In the genomic region with DNA sequence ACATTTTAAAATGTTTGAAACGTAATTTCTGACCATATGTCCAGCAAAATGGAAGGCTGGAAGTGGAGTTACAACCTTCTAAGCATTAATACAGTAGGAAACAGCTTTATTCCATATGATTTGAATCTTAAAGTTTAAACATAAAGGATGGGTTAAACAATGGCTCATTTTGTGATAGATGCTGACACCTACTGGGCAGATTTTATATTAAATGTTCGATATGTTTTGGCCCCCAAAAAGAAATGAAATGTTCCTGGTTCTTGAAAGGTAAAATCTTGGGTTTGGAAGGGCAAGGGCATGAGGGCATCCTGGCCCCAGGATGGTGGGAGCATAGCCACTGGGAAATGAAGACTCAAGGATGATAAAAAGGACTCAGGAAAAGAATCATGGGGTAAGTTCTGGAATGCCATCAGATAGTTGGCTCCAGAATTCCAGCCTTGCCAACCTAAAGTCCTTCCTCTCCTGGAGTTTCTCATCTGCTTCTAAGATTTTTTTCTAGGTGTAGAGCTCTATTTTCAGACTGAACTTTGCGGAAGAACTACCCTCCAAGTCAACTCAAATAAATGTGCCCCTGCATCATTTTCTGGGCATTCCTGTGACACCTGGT, we compare ENCODE assay signal across 9 cellular contexts. TPM values are rescaled to one million over a fixed set of nuclear protein-coding genes. Genes with fewer than 3 reads are reported as not detected.
DNase-seq lines count a peak whose midpoint lies in the region; ATAC-seq and TF ChIP-seq lines count a peak whose summit lies in the region.
"Had no signal": no experiment of that assay in that cellular context is flagged by ENCODE, and none has a peak within 500 bp of the region (broad histone marks: within the 10 kb centered on the region; RNA-seq: fewer than 3 reads in every experiment).

No MANE protein-coding gene starts in this region.

- intact Hi-C loops in body of pancreas (cut with DNase I): loop anchor here (10.0 kb wide), 1 partner anchor 304 kb away; no protein-coding TSS in a partner anchor

- H3K27ac ChIP-seq in body of pancreas: no peak overlapping the region
- H3K27ac ChIP-seq in effector memory CD4-positive, alpha-beta T cell (ENCODE audit: insufficient read depth, low read length, poor library complexity, severe bottlenecking): no peak overlapping the region

- peaks cover 6% of the 10 kb centered on the region for H3K4me1 Mint-ChIP-seq in mesothelial cell of epicardium

- H3K4me3 Mint-ChIP-seq in mesothelial cell of epicardium: no peak overlapping the region

- H3K27ac Mint-ChIP-seq in mesothelial cell of epicardium: no peak overlapping the region

- TF ChIP-seq CTCF in body of pancreas (IDR thresholded peaks at IDR 0.05) (peak; percentile 7 to 63 (median 57)), mesothelial cell of epicardium (IDR thresholded peaks at IDR 0.05; ENCODE audit: unreplicated experiment) (peak; percentile 69)

- ATAC-seq in body of pancreas (no peak), GM18517 (IDR thresholded peaks at IDR 0.05; ENCODE audit: unreplicated experiment) (no peak), GM19455 (IDR thresholded peaks at IDR 0.05; ENCODE audit: unreplicated experiment) (no peak)

- H3K27me3 Mint-ChIP-seq in mesothelial cell of epicardium (ENCODE audit: low read depth): peaks cover 37% of the 10 kb centered on the region

- no peaks in the 10 kb centered on the region for H3K27me3 ChIP-seq in body of pancreas
- no peaks in the 10 kb centered on the region for H3K27me3 ChIP-seq in effector memory CD4-positive, alpha-beta T cell (replicated peaks; ENCODE audit: control insufficient read depth, insufficient read depth, low read length, poor library complexity, severe bottlenecking)

- H3K9me3 ChIP-seq in body of pancreas: no peaks in the 10 kb centered on the region
- no peaks in the 10 kb centered on the region for H3K9me3 ChIP-seq in effector memory CD4-positive, alpha-beta T cell (ENCODE audit: control insufficient read depth, low read length)

- no peaks in the 10 kb centered on the region for H3K36me3 Mint-ChIP-seq in mesothelial cell of epicardium

- no peak overlapping the region for H3K4me3 ChIP-seq in body of pancreas
- H3K4me3 ChIP-seq in effector memory CD4-positive, alpha-beta T cell (ENCODE audit: insufficient read depth, low read depth, low read length, poor library complexity, severe bottlenecking): no peak overlapping the region

- H3K36me3 ChIP-seq in body of pancreas (replicated peaks in 1 of 2; ENCODE audit: insufficient read depth in 1 of 2, low read depth in 2 of 2): no peaks in the 10 kb centered on the region
- no peaks in the 10 kb centered on the region for H3K36me3 ChIP-seq in effector memory CD4-positive, alpha-beta T cell (ENCODE audit: control insufficient read depth, insufficient read depth, low read length)

- peak; percentile 19 for DNase-seq in EL
- peak; percentile 21 to 46 for DNase-seq in Kasumi-1 (lab: John Stamatoyannopoulos, UW)
- no peak for DNase-seq in body of pancreas
- DNase-seq in mesothelial cell of epicardium (ENCODE audit: low spot score in 2 of 2, unreplicated experiment in 2 of 2): no peak
- no peak for DNase-seq in activated CD4-positive, alpha-beta T cell treated with anti-CD3 and anti-CD28 coated beads, Interleukin-2, amount 50 U/mL, for 4 hours
- no peak for DNase-seq in effector memory CD4-positive, alpha-beta T cell
- DNase-seq: NCI-H2107 had no signal

- no peaks in the 10 kb centered on the region for H3K9me3 Mint-ChIP-seq in mesothelial cell of epicardium

- H3K4me1 ChIP-seq in body of pancreas: peaks cover 18% of the 10 kb centered on the region
- no peaks in the 10 kb centered on the region for H3K4me1 ChIP-seq in effector memory CD4-positive, alpha-beta T cell (ENCODE audit: control insufficient read depth, insufficient read depth, low read length, poor library complexity, severe bottlenecking)

- no peak for TF ChIP-seq POLR2A in body of pancreas (IDR thresholded peaks at IDR 0.05)

- 21 to 25% methylated on average over 3 of the region's 3 CpGs for WGBS in body of pancreas, 2 donors

RNA-seq across cellular contexts. Expression of gene SLC35G1, which starts 34.6 kb away (rescaled TPM):
- total RNA-seq in body of pancreas (10 to 100 TPM in 1 of 2 donors, 1 to 10 TPM in 1; 7.0 to 24.1 TPM), mesothelial cell of epicardium (7.3 to 7.5 TPM (median 7.3 TPM) in 3 replicates)

Comparison
In these comparisons a context has a peak if more than half of its experiments do, and no peak if none do; other contexts are left out.
1. DNase-seq: peak in EL (single experiment) and Kasumi-1 (2 of 2); none in body of pancreas (0 of 4), mesothelial cell of epicardium (0 of 2), activated CD4-positive, alpha-beta T cell treated with anti-CD3 and anti-CD28 coated beads, Interleukin-2, amount 50 U/mL, for 4 hours (0 of 2) and effector memory CD4-positive, alpha-beta T cell (0 of 3).